In the genomic region with DNA sequence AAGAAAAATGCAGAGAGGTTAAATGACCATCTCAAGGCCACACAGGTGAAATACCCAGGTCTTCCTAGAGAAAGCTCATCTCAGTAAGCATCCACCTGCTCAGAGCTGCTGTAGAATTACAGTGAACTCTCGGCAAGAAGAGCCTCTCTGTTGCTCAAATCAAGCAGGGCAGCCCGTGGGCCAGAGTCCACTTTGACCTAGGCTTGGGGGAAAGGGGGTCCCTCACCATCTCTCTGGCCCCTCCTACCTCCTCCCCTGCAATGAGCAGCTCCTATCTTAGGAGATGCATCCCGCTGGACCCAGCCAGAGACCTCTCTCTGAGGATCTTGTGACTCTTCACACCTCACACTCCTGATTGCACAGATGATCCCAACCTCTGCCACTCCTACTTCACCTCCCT, we compare ENCODE assay signal across 36 cellular contexts.
"Had no signal": no experiment of that assay in that cellular context is flagged by ENCODE, and none has a peak within 500 bp of the region (broad histone marks: within the 10 kb centered on the region; RNA-seq: fewer than 3 reads in every experiment).

No MANE protein-coding gene starts in this region.

- H3K4me1 Mint-ChIP-seq: activated B cell treated with CpG ODN at 0.5 μM for 24 hours; activated naive CD4-positive, alpha-beta T cell treated with anti-CD3 and anti-CD28 coated beads, Interleukin-2, amount 50 U/mL, for 24 hours; activated naive CD8-positive, alpha-beta T cell treated with anti-CD3 and anti-CD28 coated beads for 36 hours; activated naive CD8-positive, alpha-beta T cell treated with anti-CD3 and anti-CD28 coated beads, Interleukin-2, amount 50 U/mL, for 24 hours; T-helper 17 cell had no signal

- ATAC-seq: activated CD4-positive, CD25-positive, alpha-beta regulatory T cell treated with anti-CD3 and anti-CD28 coated beads, Interleukin-2, amount 50 U/mL, for 24 hours; activated CD8-positive, alpha-beta T cell treated with anti-CD3 and anti-CD28 coated beads for 36 hours; activated naive CD8-positive, alpha-beta T cell treated with anti-CD3 and anti-CD28 coated beads, Interleukin-2, amount 50 U/mL, for 24 hours; body of pancreas; effector memory CD8-positive, alpha-beta T cell; gastroesophageal sphincter; T-helper 17 cell had no signal

- H3K4me3 ChIP-seq: adrenal gland, body of pancreas, cardiac muscle cell, colonic mucosa, dorsolateral prefrontal cortex, esophagus squamous epithelium, gastroesophageal sphincter had no signal

- H3K27ac Mint-ChIP-seq: activated B cell treated with CpG ODN at 0.5 μM for 24 hours; activated CD8-positive, alpha-beta T cell treated with anti-CD3 and anti-CD28 coated beads for 36 hours; activated naive CD4-positive, alpha-beta T cell treated with anti-CD3 and anti-CD28 coated beads for 36 hours; activated naive CD4-positive, alpha-beta T cell treated with anti-CD3 and anti-CD28 coated beads, Interleukin-2, amount 50 U/mL, for 24 hours; activated naive CD8-positive, alpha-beta T cell treated with anti-CD3 and anti-CD28 coated beads for 36 hours; activated naive CD8-positive, alpha-beta T cell treated with anti-CD3 and anti-CD28 coated beads, Interleukin-2, amount 50 U/mL, for 24 hours; activated T-helper 1 cell treated with anti-CD3 and anti-CD28 coated beads, Interleukin-12 subunit alpha, Interleukin-12 subunit beta, Interleukin-2, Interleukin-4 antibody, amounts not matched to agents 30 ng/mL and 10 ng/mL and 1 ng/mL, durations not matched to agents 14 hours and 24 hours and 36 hours; activated T-helper 2 cell treated with anti-CD3 and anti-CD28 coated beads, Interferon-gamma antibody, Interleukin-2, Interleukin-4, amounts not matched to agents 10 μg/mL and 5 μg/mL and 100 μg/mL, durations not matched to agents 14 hours and 24 hours and 36 hours; dendritic cell treated with granulocyte-macrophage colony-stimulating factor and Interleukin-4, amounts not matched to agents 40 ng/mL and 50 ng/mL, for 4 days; effector memory CD8-positive, alpha-beta T cell; T-helper 17 cell; T-helper 2 cell treated with Interferon-gamma antibody and Interleukin-4, amounts not matched to agents 5 μg/mL and 100 μg/mL, for 36 hours had no signal

- H3K4me1 ChIP-seq: adrenal gland, colonic mucosa, esophagus squamous epithelium, gastroesophageal sphincter had no signal

- H3K9me3 Mint-ChIP-seq: activated B cell treated with CpG ODN at 0.5 μM for 24 hours; activated CD8-positive, alpha-beta T cell treated with anti-CD3 and anti-CD28 coated beads for 36 hours; activated naive CD4-positive, alpha-beta T cell treated with anti-CD3 and anti-CD28 coated beads for 36 hours; activated naive CD8-positive, alpha-beta T cell treated with anti-CD3 and anti-CD28 coated beads for 36 hours; activated naive CD8-positive, alpha-beta T cell treated with anti-CD3 and anti-CD28 coated beads, Interleukin-2, amount 50 U/mL, for 24 hours; activated T-helper 1 cell treated with anti-CD3 and anti-CD28 coated beads, Interleukin-12 subunit alpha, Interleukin-12 subunit beta, Interleukin-2, Interleukin-4 antibody, amounts not matched to agents 30 ng/mL and 10 ng/mL and 1 ng/mL, durations not matched to agents 14 hours and 24 hours and 36 hours; activated T-helper 2 cell treated with anti-CD3 and anti-CD28 coated beads, Interferon-gamma antibody, Interleukin-2, Interleukin-4, amounts not matched to agents 10 μg/mL and 5 μg/mL and 100 μg/mL, durations not matched to agents 14 hours and 24 hours and 36 hours; dendritic cell treated with granulocyte-macrophage colony-stimulating factor and Interleukin-4, amounts not matched to agents 40 ng/mL and 50 ng/mL, for 4 days; effector memory CD8-positive, alpha-beta T cell; T-helper 2 cell treated with Interferon-gamma antibody and Interleukin-4, amounts not matched to agents 5 μg/mL and 100 μg/mL, for 36 hours had no signal

- DNase-seq: activated B cell treated with CpG ODN at 0.5 μM for 24 hours; activated CD4-positive, alpha-beta T cell treated with anti-CD3 and anti-CD28 coated beads for 48 hours; activated CD4-positive, alpha-beta T cell treated with anti-CD3 and anti-CD28 coated beads, Interleukin-2, amount 50 U/mL, for 1 hour; activated CD4-positive, alpha-beta T cell treated with anti-CD3 and anti-CD28 coated beads, Interleukin-2, amount 50 U/mL, for 48 hours; activated CD8-positive, alpha-beta T cell treated with anti-CD3 and anti-CD28 coated beads for 36 hours; activated effector memory CD4-positive, alpha-beta T cell treated with anti-CD3 and anti-CD28 coated beads, Interleukin-2, amount 50 U/mL, for 16 hours; activated naive CD4-positive, alpha-beta T cell treated with anti-CD3 and anti-CD28 coated beads for 36 hours; activated naive CD8-positive, alpha-beta T cell treated with anti-CD3 and anti-CD28 coated beads for 36 hours; activated naive CD8-positive, alpha-beta T cell treated with anti-CD3 and anti-CD28 coated beads, Interleukin-2, amount 50 U/mL, for 24 hours; activated T-cell treated with anti-CD3 and anti-CD28 coated beads, Interleukin-2, amount 50 U/mL, for 1 hour; activated T-cell treated with anti-CD3 and anti-CD28 coated beads, Interleukin-2, amount 50 U/mL, for 48 hours; adrenal gland; amygdala; aorta; body of pancreas; central memory CD4-positive, alpha-beta T cell; cerebellar nuclear complex; colonic mucosa; dorsolateral prefrontal cortex; effector CD4-positive, alpha-beta T cell; effector memory CD8-positive, alpha-beta T cell; erythroblast; esophagus squamous epithelium; foreskin melanocyte; T-helper 1 cell; T-helper 17 cell; T1000; WERI-Rb-1 had no signal

- H3K9me3 ChIP-seq: adrenal gland, body of pancreas, colonic mucosa, esophagus squamous epithelium, gastroesophageal sphincter had no signal

- H3K4me3 Mint-ChIP-seq: activated B cell treated with CpG ODN at 0.5 μM for 24 hours; activated CD8-positive, alpha-beta T cell treated with anti-CD3 and anti-CD28 coated beads for 36 hours; activated naive CD4-positive, alpha-beta T cell treated with anti-CD3 and anti-CD28 coated beads for 36 hours; activated naive CD4-positive, alpha-beta T cell treated with anti-CD3 and anti-CD28 coated beads, Interleukin-2, amount 50 U/mL, for 24 hours; activated naive CD8-positive, alpha-beta T cell treated with anti-CD3 and anti-CD28 coated beads for 36 hours; activated naive CD8-positive, alpha-beta T cell treated with anti-CD3 and anti-CD28 coated beads, Interleukin-2, amount 50 U/mL, for 24 hours; activated T-helper 1 cell treated with anti-CD3 and anti-CD28 coated beads, Interleukin-12 subunit alpha, Interleukin-12 subunit beta, Interleukin-2, Interleukin-4 antibody, amounts not matched to agents 30 ng/mL and 10 ng/mL and 1 ng/mL, durations not matched to agents 14 hours and 24 hours and 36 hours; dendritic cell treated with granulocyte-macrophage colony-stimulating factor and Interleukin-4, amounts not matched to agents 40 ng/mL and 50 ng/mL, for 4 days; effector memory CD8-positive, alpha-beta T cell; T-helper 17 cell; T-helper 2 cell treated with Interferon-gamma antibody and Interleukin-4, amounts not matched to agents 5 μg/mL and 100 μg/mL, for 36 hours had no signal

- H3K27ac ChIP-seq: adrenal gland, body of pancreas, cardiac muscle cell, colonic mucosa, dorsolateral prefrontal cortex, esophagus squamous epithelium, gastroesophageal sphincter, WERI-Rb-1 had no signal

- H3K27me3 ChIP-seq: adrenal gland, body of pancreas, colonic mucosa had no signal

- H3K36me3 Mint-ChIP-seq: activated naive CD4-positive, alpha-beta T cell treated with anti-CD3 and anti-CD28 coated beads, Interleukin-2, amount 50 U/mL, for 24 hours; activated naive CD8-positive, alpha-beta T cell treated with anti-CD3 and anti-CD28 coated beads for 36 hours had no signal

- H3K36me3 ChIP-seq: adrenal gland, cardiac muscle cell, colonic mucosa, esophagus squamous epithelium, gastroesophageal sphincter, WERI-Rb-1 had no signal
